Comparison of ENCODE assay signal across 10 cellular contexts in genomic region chr6:32194388-32194787, GRCh38. TPM values are rescaled to one million over a fixed set of nuclear protein-coding genes. Genes with fewer than 3 reads are reported as not detected.
A peak's percentile ranks its signal among the peaks of the same experiment; 100 is the strongest.
DNase-seq lines count a peak whose midpoint lies in the region; ATAC-seq, FAIRE-seq and TF ChIP-seq lines count a peak whose summit lies in the region.
"Had no signal": no experiment of that assay in that cellular context is flagged by ENCODE, and none has a peak within 500 bp of the region (broad histone marks: within the 10 kb centered on the region; RNA-seq: fewer than 3 reads in every experiment).

No MANE protein-coding gene starts in this region.

- no peak for TF ChIP-seq POLR2A in upper lobe of left lung (IDR thresholded peaks at IDR 0.05)

- H3K27ac Mint-ChIP-seq in astrocyte (ENCODE audit: unreplicated experiment): peak overlapping the region; percentile 94
- peak overlapping the region in 5 of 6 donors; percentile 99 to 100 (median 100) for H3K27ac Mint-ChIP-seq in naive B cell

- 94 to 99% methylated on average over 4 of the region's 4 CpGs for WGBS in upper lobe of left lung, 2 donors

- peak overlapping the region; percentile 90 for H3K4me2 ChIP-seq in astrocyte (ENCODE audit: low read length)

- no peak overlapping the region for H3K4me3 ChIP-seq in cardiac muscle cell
- H3K4me3 ChIP-seq in astrocyte (ENCODE audit: insufficient read depth, low read depth, low read length): no peak overlapping the region
- H3K4me3 ChIP-seq in upper lobe of left lung: no peak overlapping the region

- no peaks in the 10 kb centered on the region for H3K4me1 ChIP-seq in cardiac muscle cell (ENCODE audit: low read depth)
- peaks cover 29% of the 10 kb centered on the region for H3K4me1 ChIP-seq in astrocyte (ENCODE audit: insufficient read depth, low read length)
- peaks cover 51 to 64% (median 58%) of the 10 kb centered on the region in 4 donors for H3K4me1 ChIP-seq in upper lobe of left lung

- H3K9ac ChIP-seq in astrocyte (ENCODE audit: low read length): peak overlapping the region; percentile 86

- H3K36me3 Mint-ChIP-seq in astrocyte (ENCODE audit: low read depth, unreplicated experiment) (no peaks in the 10 kb centered on the region), naive B cell (peaks cover 0 to 17% of the 10 kb centered on the region in 2 donors)

- no peaks in the 10 kb centered on the region for H3K36me3 ChIP-seq in cardiac muscle cell
- H3K36me3 ChIP-seq in astrocyte (ENCODE audit: insufficient read depth, low read length): no peaks in the 10 kb centered on the region
- H3K36me3 ChIP-seq in upper lobe of left lung: peaks cover 0 to 17% (median 0%) of the 10 kb centered on the region in 4 donors

- FAIRE-seq in astrocyte (lab: Jason Lieb, UNC): no peak

- no peaks in the 10 kb centered on the region for H3K9me3 ChIP-seq in cardiac muscle cell (ENCODE audit: low read depth)
- no peaks in the 10 kb centered on the region for H3K9me3 ChIP-seq in astrocyte (ENCODE audit: insufficient read depth, low read depth, low read length)
- H3K9me3 ChIP-seq in upper lobe of left lung: no peaks in the 10 kb centered on the region

- no peak for TF ChIP-seq EP300 in upper lobe of left lung (IDR thresholded peaks at IDR 0.05)

- no peak for DNase-seq in cardiac muscle cell (ENCODE audit: low read depth in 1 of 2, low spot score in 1 of 2)
- DNase-seq in Right ventricle myocardium inferior (ENCODE audit: missing footprints): no peak
- DNase-seq in astrocyte (ENCODE audit: low read depth): no peak
- DNase-seq in naive B cell: no peak
- DNase-seq in upper lobe of left lung: no peak
- no peak for DNase-seq in activated gamma-delta T cell treated with Interleukin-2 at 50 U/mL for 16 hours
- DNase-seq in NCI-H2029 (lab: John Stamatoyannopoulos, UW): no peak
- DNase-seq in NCI-H1092 treated with DMSO at 0.1 percent for 48 hours (lab: John Stamatoyannopoulos, UW): no peak
- DNase-seq: NCI-H1930 had no signal

- ATAC-seq in Right ventricle myocardium inferior (no peak), naive B cell (ENCODE audit: low read depth in 2 of 2) (no peak), upper lobe of left lung (ENCODE audit: low FRiP score in 2 of 2) (no peak)
- ATAC-seq: left lobe of liver had no signal

- H3K4me3 Mint-ChIP-seq in astrocyte (ENCODE audit: unreplicated experiment) (peak overlapping the region; percentile 85), naive B cell (peak overlapping the region in 7 of 8 donors; percentile 92 to 99 (median 97))

- peak overlapping the region; percentile 98 for H3K27ac ChIP-seq in cardiac muscle cell
- H3K27ac ChIP-seq in astrocyte (ENCODE audit: low read depth, low read length): no peak overlapping the region
- H3K27ac ChIP-seq in upper lobe of left lung: peak overlapping the region; percentile 78 to 100 (median 97)

- H3K4me1 Mint-ChIP-seq in astrocyte (ENCODE audit: low read depth, unreplicated experiment) (peaks cover 21% of the 10 kb centered on the region), naive B cell (peaks cover 58 to 65% (median 59%) of the 10 kb centered on the region in 3 donors)

- H2AFZ ChIP-seq in astrocyte (ENCODE audit: low read depth, low read length): no peak overlapping the region

- peaks cover 12% of the 10 kb centered on the region for H3K79me2 ChIP-seq in astrocyte (ENCODE audit: insufficient read depth, low read length)

- no peak for TF ChIP-seq CTCF in cardiac muscle cell (IDR thresholded peaks at IDR 0.05; ENCODE audit: low read depth, low read length)
- no peak for TF ChIP-seq CTCF in astrocyte (IDR thresholded peaks at IDR 0.05; ENCODE audit: insufficient read depth, low read depth, low read length)
- TF ChIP-seq CTCF in upper lobe of left lung (IDR thresholded peaks at IDR 0.05): no peak

- no peaks in the 10 kb centered on the region for H3K27me3 ChIP-seq in cardiac muscle cell
- H3K27me3 ChIP-seq in astrocyte (ENCODE audit: insufficient read depth, low read length): no peaks in the 10 kb centered on the region
- no peaks in the 10 kb centered on the region for H3K27me3 ChIP-seq in upper lobe of left lung

- no peaks in the 10 kb centered on the region for H3K9me3 Mint-ChIP-seq in astrocyte (ENCODE audit: unreplicated experiment)
- no peaks in the 10 kb centered on the region for H3K9me3 Mint-ChIP-seq in naive B cell

- H3K27me3 Mint-ChIP-seq in astrocyte (ENCODE audit: low read depth, unreplicated experiment) (no peaks in the 10 kb centered on the region), naive B cell (no peaks in the 10 kb centered on the region)

- intact Hi-C loops in Right ventricle myocardium inferior (cut with DNase I): loop anchor here (10.0 kb wide), 1 partner anchor 1010 kb away; the partner anchor contains the start of genes HSD17B8, RING1, RXRB and SLC39A7

- H4K20me1 ChIP-seq in astrocyte (ENCODE audit: insufficient read depth, low read length): no peaks in the 10 kb centered on the region

RNA-seq across cellular contexts. Expression of gene GPSM3, which starts 1.9 kb away (rescaled TPM):
- total RNA-seq in cardiac muscle cell: 16.7 and 18.0 TPM in 2 replicates
- 14.5 and 17.4 TPM in 2 replicates for polyA plus RNA-seq in cardiac muscle cell
- total RNA-seq in Right ventricle myocardium inferior: 6.3 TPM
- total RNA-seq in astrocyte: 9.6 and 10.2 TPM in 2 replicates
- 100 to 1,000 TPM in 5 of 6 donors, 10 to 100 TPM in 1; 99.0 to 145 (median 125) TPM for polyA plus RNA-seq in naive B cell (ENCODE audit: low read depth in 6 of 6)
- total RNA-seq in upper lobe of left lung: 10 to 100 TPM; 18.9 to 80.4 (median 30.6) TPM

RNA-seq across cellular contexts. Expression of gene PBX2, which starts 4.4 kb away (rescaled TPM):
- total RNA-seq in cardiac muscle cell (124 and 130 TPM in 2 replicates), Right ventricle myocardium inferior (42.9 TPM), astrocyte (80.7 and 83.7 TPM in 2 replicates), upper lobe of left lung (100 to 1,000 TPM in 1 of 6 donors, 10 to 100 TPM in 5; 78.6 to 147 (median 93.4) TPM)
- polyA plus RNA-seq in cardiac muscle cell (17.3 and 23.9 TPM in 2 replicates), naive B cell (ENCODE audit: low read depth in 6 of 6) (1 to 10 TPM in 5 of 6 donors, under 1 TPM in 1; 0.64 to 4.0 (median 3.1) TPM)

RNA-seq across cellular contexts. Expression of gene AGER, which starts 10.3 kb away (rescaled TPM):
- total RNA-seq in cardiac muscle cell (5.0 and 13.5 TPM in 2 replicates), Right ventricle myocardium inferior (2.0 TPM), astrocyte (7.5 and 9.9 TPM in 2 replicates), upper lobe of left lung (1,000 to 10,000 TPM in 5 of 6 donors, 100 to 1,000 TPM in 1; 543 to 2,806 (median 1,294) TPM)
- polyA plus RNA-seq in cardiac muscle cell (4.8 and 9.8 TPM in 2 replicates), naive B cell (ENCODE audit: low read depth in 6 of 6) (1 to 10 TPM in 1 of 6 donors, under 1 TPM in 3, not detected in 2; 0.32 to 1.1 (median 0.63) TPM)

RNA-seq across cellular contexts. Expression of gene RNF5, which starts 16.2 kb away (rescaled TPM):
- total RNA-seq in cardiac muscle cell (180 and 188 TPM in 2 replicates), Right ventricle myocardium inferior (97.5 TPM), astrocyte (59.0 and 60.0 TPM in 2 replicates), upper lobe of left lung (10 to 100 TPM; 23.0 to 73.6 (median 59.1) TPM)
- polyA plus RNA-seq in cardiac muscle cell (232 and 237 TPM in 2 replicates), naive B cell (ENCODE audit: low read depth in 6 of 6) (100 to 1,000 TPM in 3 of 6 donors, 10 to 100 TPM in 3; 85.9 to 116 (median 102) TPM)

RNA-seq across cellular contexts. Expression of gene AGPAT1, which starts 18.5 kb away (rescaled TPM):
- total RNA-seq in cardiac muscle cell (128 and 146 TPM in 2 replicates), Right ventricle myocardium inferior (48.2 TPM), astrocyte (94.8 and 98.1 TPM in 2 replicates), upper lobe of left lung (10 to 100 TPM; 25.9 to 54.5 (median 32.6) TPM)
- polyA plus RNA-seq in cardiac muscle cell (69.3 and 69.6 TPM in 2 replicates), naive B cell (ENCODE audit: low read depth in 6 of 6) (10 to 100 TPM in 5 of 6 donors, 1 to 10 TPM in 1; 9.1 to 20.6 (median 13.1) TPM)

Comparison
In these comparisons a context has a peak if more than half of its experiments do, and no peak if none do; other contexts are left out.
1. RNA of gene AGER, which starts 10.3 kb away (total RNA-seq): 543 to 2,806 TPM in upper lobe of left lung; 5.0 to 13.5 TPM in cardiac muscle cell, 7.5 to 9.9 TPM in astrocyte and 2.0 TPM in Right ventricle myocardium inferior (single experiment); every median in the first group is over 10 times any median in the second.